24 cellular contexts compared by ENCODE assay signal in genomic region chr9:129467004-129467588, GRCh38.
DNase-seq lines count a peak whose midpoint lies in the region; ATAC-seq and TF ChIP-seq lines count a peak whose summit lies in the region.
"Had no signal": no experiment of that assay in that cellular context is flagged by ENCODE, and none has a peak within 500 bp of the region (broad histone marks: within the 10 kb centered on the region; RNA-seq: fewer than 3 reads in every experiment).

No MANE protein-coding gene starts in this region.

- H2AK9ac ChIP-seq in IMR-90 (replicated peaks; ENCODE audit: low read depth, low read length, poor library complexity) = peak overlapping the region; percentile 70

- CTCF ChIA-PET in IMR-90 (lab: Yijun Ruan, JAX) = no interaction called here

- peaks cover 17% of the 10 kb centered on the region for H3K27me3 Mint-ChIP-seq in neural progenitor cell (ENCODE audit: insufficient read depth, low read depth)
- peaks cover 5% of the 10 kb centered on the region for H3K27me3 Mint-ChIP-seq in activated T-helper 1 cell treated with anti-CD3 and anti-CD28 coated beads, Interleukin-12 subunit alpha, Interleukin-12 subunit beta, Interleukin-2, Interleukin-4 antibody, amounts not matched to agents 30 ng/mL and 10 ng/mL and 1 ng/mL, durations not matched to agents 14 hours and 24 hours and 36 hours (ENCODE audit: insufficient read depth)

- H2AFZ ChIP-seq in IMR-90 (replicated peaks; ENCODE audit: low read length, poor library complexity) (peak overlapping the region; percentile 30), neural progenitor cell (replicated peaks) (no peak overlapping the region)
- H2AFZ ChIP-seq: hepatocyte had no signal

- H3K4me1 ChIP-seq in IMR-90 (ENCODE audit: control insufficient read depth, insufficient read depth, low read length) = peaks cover 12% of the 10 kb centered on the region
- H3K4me1 ChIP-seq in neural progenitor cell = peaks cover 28% of the 10 kb centered on the region
- H3K4me1 ChIP-seq: gastrocnemius medialis had no signal

- no peaks in the 10 kb centered on the region for H3K79me2 ChIP-seq in neural progenitor cell (ENCODE audit: low read depth)
- H3K79me2 ChIP-seq: hepatocyte had no signal

- intact Hi-C loops in IMR-90 (cut with micrococcal nuclease) = no loop called here
- intact Hi-C loops in activated T-helper 1 cell treated with anti-CD3 and anti-CD28 coated beads, Interleukin-12 subunit alpha, Interleukin-12 subunit beta, Interleukin-2, Interleukin-4 antibody, amounts not matched to agents 30 ng/mL and 10 ng/mL and 1 ng/mL, durations not matched to agents 14 hours and 24 hours and 36 hours (cut with micrococcal nuclease) = no loop called here

- H4K8ac ChIP-seq in IMR-90 (ENCODE audit: low read depth in 2 of 2, low read length in 2 of 2) = no peak overlapping the region

- H2BK20ac ChIP-seq in IMR-90 (ENCODE audit: low read depth, low read length) = no peak overlapping the region

- peak; percentile 80 for DNase-seq in COLO668 (lab: John Stamatoyannopoulos, UW; ENCODE audit: unreplicated experiment)
- no peak for DNase-seq in IMR-90
- DNase-seq in SHP77 treated with DMSO at 0.1 percent for 48 hours (lab: John Stamatoyannopoulos, UW) = peak; percentile 79
- DNase-seq in neural progenitor cell (ENCODE audit: low spot score) = no peak
- DNase-seq in activated T-helper 1 cell treated with anti-CD3 and anti-CD28 coated beads, Interleukin-12 subunit alpha, Interleukin-12 subunit beta, Interleukin-2, Interleukin-4 antibody, amounts not matched to agents 30 ng/mL and 10 ng/mL and 1 ng/mL, durations not matched to agents 14 hours and 24 hours and 36 hours (ENCODE audit: low spot score) = no peak
- no peak for DNase-seq in activated CD4-positive, alpha-beta T cell treated with anti-CD3 and anti-CD28 coated beads, Interleukin-2, amount 50 U/mL, for 4 hours
- DNase-seq: activated CD4-positive, alpha-beta T cell treated with anti-CD3 and anti-CD28 coated beads for 48 hours; anterior cingulate cortex; caudate nucleus; gastrocnemius medialis; KG1; mesendoderm; naive B cell; NCI-H187 treated with DMSO at 0.1 percent for 48 hours; NCI-H345; spleen; stimulated activated CD4-positive, alpha-beta T cell treated with anti-CD3 and anti-CD28 coated beads, Interleukin-2, amount 100 ng/mL, for 48 hours; stimulated activated naive CD4-positive, alpha-beta T cell; testis had no signal

- H3K14ac ChIP-seq in IMR-90 (replicated peaks; ENCODE audit: low read depth, low read length) = no peak overlapping the region

- no peak for TF ChIP-seq RAD21 in IMR-90 (IDR thresholded peaks at IDR 0.05; ENCODE audit: low read length)

- no TSS peak for BruUV-seq in IMR-90 (replicated peaks; lab: Mats Ljungman, UMichigan)

- TF ChIP-seq CTCF in IMR-90 (conservative IDR thresholded peaks at IDR 0.05; ENCODE audit: low read depth, low read length) (no peak), neural progenitor cell (IDR thresholded peaks at IDR 0.05) (no peak)

- no peaks in the 10 kb centered on the region for H3K36me3 Mint-ChIP-seq in neural progenitor cell
- H3K36me3 Mint-ChIP-seq in activated T-helper 1 cell treated with anti-CD3 and anti-CD28 coated beads, Interleukin-12 subunit alpha, Interleukin-12 subunit beta, Interleukin-2, Interleukin-4 antibody, amounts not matched to agents 30 ng/mL and 10 ng/mL and 1 ng/mL, durations not matched to agents 14 hours and 24 hours and 36 hours (ENCODE audit: low read depth) = no peaks in the 10 kb centered on the region
- H3K36me3 Mint-ChIP-seq: activated naive CD4-positive, alpha-beta T cell treated with anti-CD3 and anti-CD28 coated beads, Interleukin-2, amount 50 U/mL, for 72 hours; naive B cell had no signal

- no peak overlapping the region for H2BK5ac ChIP-seq in IMR-90 (ENCODE audit: low read depth, low read length, poor library complexity, severe bottlenecking)

- peak overlapping the region; percentile 60 for H3K27ac Mint-ChIP-seq in neural progenitor cell
- H3K27ac Mint-ChIP-seq in activated T-helper 1 cell treated with anti-CD3 and anti-CD28 coated beads, Interleukin-12 subunit alpha, Interleukin-12 subunit beta, Interleukin-2, Interleukin-4 antibody, amounts not matched to agents 30 ng/mL and 10 ng/mL and 1 ng/mL, durations not matched to agents 14 hours and 24 hours and 36 hours = no peak overlapping the region

- H3K9ac ChIP-seq in IMR-90 (ENCODE audit: low read depth, low read length) = no peak overlapping the region
- no peak overlapping the region for H3K9ac ChIP-seq in neural progenitor cell

- POLR2A ChIA-PET in IMR-90 (lab: Charles Lee; ENCODE audit: unreplicated experiment) = no interaction called here

- H3K9me3 ChIP-seq in IMR-90 (ENCODE audit: control insufficient read depth, insufficient read depth, low read length) (no peaks in the 10 kb centered on the region), neural progenitor cell (ENCODE audit: low read depth) (no peaks in the 10 kb centered on the region)
- H3K9me3 ChIP-seq: gastrocnemius medialis, spleen, testis, vagina had no signal

- no peak overlapping the region for H3K4ac ChIP-seq in IMR-90 (ENCODE audit: low read depth, low read length)

- no peak overlapping the region for H3K56ac ChIP-seq in IMR-90 (ENCODE audit: extremely low read depth, insufficient read depth, low read length)

- H3K9me3 Mint-ChIP-seq in neural progenitor cell = no peaks in the 10 kb centered on the region
- H3K9me3 Mint-ChIP-seq in activated T-helper 1 cell treated with anti-CD3 and anti-CD28 coated beads, Interleukin-12 subunit alpha, Interleukin-12 subunit beta, Interleukin-2, Interleukin-4 antibody, amounts not matched to agents 30 ng/mL and 10 ng/mL and 1 ng/mL, durations not matched to agents 14 hours and 24 hours and 36 hours = no peaks in the 10 kb centered on the region
- H3K9me3 Mint-ChIP-seq: activated naive CD4-positive, alpha-beta T cell treated with anti-CD3 and anti-CD28 coated beads, Interleukin-2, amount 50 U/mL, for 72 hours; naive B cell had no signal

- no peak overlapping the region for H4K5ac ChIP-seq in IMR-90 (ENCODE audit: low read depth, low read length)

- no peak overlapping the region for H3K27ac ChIP-seq in IMR-90 (ENCODE audit: insufficient read depth, low read length)
- no peak overlapping the region for H3K27ac ChIP-seq in neural progenitor cell
- H3K27ac ChIP-seq: gastrocnemius medialis, hepatocyte, vagina had no signal

- H3K4me2 ChIP-seq in IMR-90 (ENCODE audit: low read depth, low read length) = no peak overlapping the region
- H3K4me2 ChIP-seq in neural progenitor cell = no peak overlapping the region
- H3K4me2 ChIP-seq: hepatocyte had no signal

- ATAC-seq in IMR-90 (ENCODE audit: low read depth) (no peak), GM21576 (IDR thresholded peaks at IDR 0.05; ENCODE audit: unreplicated experiment) (no peak)
- ATAC-seq: activated naive CD4-positive, alpha-beta T cell treated with anti-CD3 and anti-CD28 coated beads, Interleukin-2, amount 50 U/mL, for 72 hours; gastrocnemius medialis; SK-N-SH treated with all-trans-retinoic acid at 6 μM for 48 hours had no signal

- peaks cover 0 to 4% of the 10 kb centered on the region in 2 experiments; a peak in 1 of 4 replicates for H3K79me1 ChIP-seq in IMR-90 (ENCODE audit: low read depth in 1 of 2, low read length in 2 of 2)

- H3K9me1 ChIP-seq in IMR-90 (ENCODE audit: insufficient read depth, low read length) = peaks cover 6% of the 10 kb centered on the region

- dilution Hi-C loops in IMR-90 (cut with HindIII; ENCODE audit: low sequenced_read_pairs, unreplicated experiment) = no loop called here

- no peak for TF ChIP-seq POLR2A in IMR-90 (IDR thresholded peaks at IDR 0.05; ENCODE audit: low read depth, low read length)

- H3K27me3 ChIP-seq in IMR-90 (ENCODE audit: control insufficient read depth, insufficient read depth, low read length) (no peaks in the 10 kb centered on the region), neural progenitor cell (no peaks in the 10 kb centered on the region)
- H3K27me3 ChIP-seq: gastrocnemius medialis, hepatocyte, testis, vagina had no signal

- H2BK120ac ChIP-seq in IMR-90 (ENCODE audit: low read depth, low read length) = no peak overlapping the region

- H3K36me3 ChIP-seq in IMR-90 (ENCODE audit: control insufficient read depth, insufficient read depth, low read length) (no peaks in the 10 kb centered on the region), neural progenitor cell (no peaks in the 10 kb centered on the region)
- H3K36me3 ChIP-seq: gastrocnemius medialis, spleen, vagina had no signal

- H4K20me1 ChIP-seq in IMR-90 (ENCODE audit: insufficient read depth, low read length) (no peaks in the 10 kb centered on the region), neural progenitor cell (ENCODE audit: low read depth) (no peaks in the 10 kb centered on the region)

- H3K4me3 Mint-ChIP-seq in neural progenitor cell = no peak overlapping the region
- no peak overlapping the region for H3K4me3 Mint-ChIP-seq in activated T-helper 1 cell treated with anti-CD3 and anti-CD28 coated beads, Interleukin-12 subunit alpha, Interleukin-12 subunit beta, Interleukin-2, Interleukin-4 antibody, amounts not matched to agents 30 ng/mL and 10 ng/mL and 1 ng/mL, durations not matched to agents 14 hours and 24 hours and 36 hours

- H3K4me1 Mint-ChIP-seq in neural progenitor cell = peaks cover 90% of the 10 kb centered on the region
- peaks cover 20% of the 10 kb centered on the region for H3K4me1 Mint-ChIP-seq in activated T-helper 1 cell treated with anti-CD3 and anti-CD28 coated beads, Interleukin-12 subunit alpha, Interleukin-12 subunit beta, Interleukin-2, Interleukin-4 antibody, amounts not matched to agents 30 ng/mL and 10 ng/mL and 1 ng/mL, durations not matched to agents 14 hours and 24 hours and 36 hours (ENCODE audit: low read depth)
- H3K4me1 Mint-ChIP-seq: naive B cell had no signal

- no peak overlapping the region for H3K23ac ChIP-seq in IMR-90 (ENCODE audit: low read depth, low read length)

- no CpG with 5 or more reads among the region's 10 CpGs for WGBS in IMR-90 (ENCODE audit: extremely low coverage in 2 of 2, insufficient read length in 1 of 2), 2 experiments

- no peak overlapping the region; the same call in 2 of the 3 replicates for H2BK15ac ChIP-seq in IMR-90 (ENCODE audit: low read depth, low read length)

- in situ Hi-C loops in IMR-90 (cut with MboI; ENCODE audit: low sequenced_read_pairs) = no loop called here

- H3K18ac ChIP-seq in IMR-90 (ENCODE audit: low read depth, low read length) = no peak overlapping the region

- H2AK5ac ChIP-seq in IMR-90 (ENCODE audit: low read depth, low read length) = 0 out of 2 replicates have a peak overlapping the region, but pooled peaks have one; percentile 36

- no peak overlapping the region for H3K4me3 ChIP-seq in IMR-90 (ENCODE audit: insufficient read depth, low read depth, low read length)
- no peak overlapping the region for H3K4me3 ChIP-seq in neural progenitor cell
- H3K4me3 ChIP-seq: gastrocnemius medialis, hepatocyte, spleen, testis, vagina had no signal

- H3F3A ChIP-seq in neural progenitor cell (ENCODE audit: low read depth) = peaks cover 7% of the 10 kb centered on the region

- H4K91ac ChIP-seq in IMR-90 (ENCODE audit: insufficient read depth, low read depth, low read length) = no peak overlapping the region

TF ChIP-seq in IMR-90, 13 proteins besides CTCF, POLR2A, EP300 and RAD21 (continues in another document):
- no peak for TF ChIP-seq MAFK (IDR thresholded peaks at IDR 0.05; ENCODE audit: low read depth, low read length)
- no peak for TF ChIP-seq CEBPB (IDR thresholded peaks at IDR 0.05; ENCODE audit: low read depth, low read length)
- no peak for TF ChIP-seq MXI1 (IDR thresholded peaks at IDR 0.05; ENCODE audit: borderline replicate concordance, low read depth, low read length)

Comparison
In these comparisons a context has a peak if more than half of its experiments do, and no peak if none do; other contexts are left out.
1. DNase-seq: peak in COLO668 (single experiment) and SHP77 treated with DMSO at 0.1 percent for 48 hours (single experiment); none in IMR-90 (single experiment), neural progenitor cell (single experiment), activated T-helper 1 cell treated with anti-CD3 and anti-CD28 coated beads, Interleukin-12 subunit alpha, Interleukin-12 subunit beta, Interleukin-2, Interleukin-4 antibody, amounts not matched to agents 30 ng/mL and 10 ng/mL and 1 ng/mL, durations not matched to agents 14 hours and 24 hours and 36 hours (single experiment) and activated CD4-positive, alpha-beta T cell treated with anti-CD3 and anti-CD28 coated beads, Interleukin-2, amount 50 U/mL, for 4 hours (0 of 2).